In genomic region chr17:80761421-80761871, GRCh38 we compare ENCODE assay signal across 8 cellular contexts.
A peak's percentile ranks its signal among the peaks of the same experiment; 100 is the strongest.
DNase-seq lines count a peak whose midpoint lies in the region; ATAC-seq, FAIRE-seq and TF ChIP-seq lines count a peak whose summit lies in the region.

No MANE protein-coding gene starts in this region.

- CTCF ChIA-PET in WTC11 (lab: Charles Lee), result interaction anchor here (1.5 kb wide), 1 partner anchor 138 kb away, joined by 6 read pairs; no protein-coding TSS in a partner anchor

- H3K36me3 Mint-ChIP-seq in WTC11 (no peaks in the 10 kb centered on the region; the same call in 1 of the 2 replicates), GM23338 (ENCODE audit: low read depth) (peaks cover under 1% of the 10 kb centered on the region; the same call in 1 of the 3 replicates)

- H3K27ac ChIP-seq in GM23338 (ENCODE audit: low read depth), result no peak overlapping the region

- POLR2A ChIA-PET in WTC11 (lab: Charles Lee), result no interaction called here

- no peaks in the 10 kb centered on the region for H3K79me2 ChIP-seq in GM23338 (replicated peaks; ENCODE audit: insufficient read depth)

- H3K4me3 ChIP-seq in bronchial epithelial cell (ENCODE audit: low read depth, low read length) (no peak overlapping the region), GM23338 (no peak overlapping the region)

- no peaks in the 10 kb centered on the region for H3K4me1 ChIP-seq in GM23338 (ENCODE audit: insufficient read depth)

- FAIRE-seq in bronchial epithelial cell (lab: Jason Lieb, UNC), result no peak

- TF ChIP-seq CTCF in WTC11 (IDR thresholded peaks at IDR 0.05), result no peak
- no peak for TF ChIP-seq CTCF in bronchial epithelial cell (IDR thresholded peaks at IDR 0.05; ENCODE audit: insufficient read depth, low read length, severe bottlenecking)
- TF ChIP-seq CTCF in GM20000 (IDR thresholded peaks at IDR 0.05; ENCODE audit: extremely low read depth, missing control alignments), result no peak
- TF ChIP-seq CTCF in GM23338 (conservative IDR thresholded peaks at IDR 0.05; ENCODE audit: low read depth in 2 of 2), result no peak

- H3K9me2 ChIP-seq in GM23338 (ENCODE audit: insufficient read depth), result no peaks in the 10 kb centered on the region

- H3K27me3 Mint-ChIP-seq in WTC11 (ENCODE audit: low read depth) (no peaks in the 10 kb centered on the region), GM23338 (ENCODE audit: insufficient read depth, low read depth, poor library complexity) (no peaks in the 10 kb centered on the region)

- DNase-seq in HPDE6-E6E7 (ENCODE audit: extremely low spot score) (peak; percentile 74), WTC11 (ENCODE audit: low spot score) (no peak), bronchial epithelial cell (ENCODE audit: low read depth) (peak; percentile 82), GM20000 (ENCODE audit: low spot score) (no peak), GM23338 (ENCODE audit: low spot score) (no peak)
- peak; percentile 83 for DNase-seq in stimulated activated CD4-positive, alpha-beta T cell treated with anti-CD3 and anti-CD28 coated beads, Interleukin-1b, Interleukin-23, amount 100 ng/mL, for 48 hours

- no peaks in the 10 kb centered on the region for H3F3A ChIP-seq in GM23338 (replicated peaks; ENCODE audit: low read depth)

- no peaks in the 10 kb centered on the region for H3K4me1 Mint-ChIP-seq in WTC11
- peaks cover 12% of the 10 kb centered on the region for H3K4me1 Mint-ChIP-seq in GM23338

- no peaks in the 10 kb centered on the region; the same call in 1 of the 2 replicates for H4K20me1 ChIP-seq in GM23338 (replicated peaks; ENCODE audit: insufficient read depth)

- H3K27me3 ChIP-seq in bronchial epithelial cell (ENCODE audit: control insufficient read depth, insufficient read depth, low read length) (no peaks in the 10 kb centered on the region), GM23338 (ENCODE audit: insufficient read depth) (no peaks in the 10 kb centered on the region)

- H3K27ac Mint-ChIP-seq in WTC11 (peak overlapping the region; percentile 61; the same call in 1 of the 2 replicates), GM23338 (no peak overlapping the region; the same call in 1 of the 2 replicates)

- no peak for ATAC-seq in WTC11
- no peak for ATAC-seq in HG02571 (IDR thresholded peaks at IDR 0.05; ENCODE audit: unreplicated experiment)
- no peak for ATAC-seq in HG03469 (IDR thresholded peaks at IDR 0.05; ENCODE audit: unreplicated experiment)
- no peak for ATAC-seq in GM23338

- no peak overlapping the region for H3K4me2 ChIP-seq in GM23338

- H3K4me3 Mint-ChIP-seq in WTC11, result no peak overlapping the region
- H3K4me3 Mint-ChIP-seq in GM23338, result no peak overlapping the region

- no peak overlapping the region for H2AFZ ChIP-seq in GM23338

- H3K36me3 ChIP-seq in bronchial epithelial cell (ENCODE audit: control insufficient read depth, insufficient read depth, low read length) (no peaks in the 10 kb centered on the region), GM23338 (ENCODE audit: insufficient read depth) (no peaks in the 10 kb centered on the region)

- H3K9me3 Mint-ChIP-seq in WTC11 (no peaks in the 10 kb centered on the region), GM23338 (no peaks in the 10 kb centered on the region)

TF ChIP-seq in WTC11, 78 proteins besides CTCF, POLR2A, EP300 and RAD21:
- TF ChIP-seq SP1 (CRISPR knock-in tag; conservative IDR thresholded peaks at IDR 0.05) (no peak), GRHL2 (CRISPR knock-in tag; IDR thresholded peaks at IDR 0.05; ENCODE audit: insufficient replicate concordance, severe bottlenecking) (no peak), MYBL2 (CRISPR knock-in tag; IDR thresholded peaks at IDR 0.05) (no peak)
- TF ChIP-seq, protein P1, sequence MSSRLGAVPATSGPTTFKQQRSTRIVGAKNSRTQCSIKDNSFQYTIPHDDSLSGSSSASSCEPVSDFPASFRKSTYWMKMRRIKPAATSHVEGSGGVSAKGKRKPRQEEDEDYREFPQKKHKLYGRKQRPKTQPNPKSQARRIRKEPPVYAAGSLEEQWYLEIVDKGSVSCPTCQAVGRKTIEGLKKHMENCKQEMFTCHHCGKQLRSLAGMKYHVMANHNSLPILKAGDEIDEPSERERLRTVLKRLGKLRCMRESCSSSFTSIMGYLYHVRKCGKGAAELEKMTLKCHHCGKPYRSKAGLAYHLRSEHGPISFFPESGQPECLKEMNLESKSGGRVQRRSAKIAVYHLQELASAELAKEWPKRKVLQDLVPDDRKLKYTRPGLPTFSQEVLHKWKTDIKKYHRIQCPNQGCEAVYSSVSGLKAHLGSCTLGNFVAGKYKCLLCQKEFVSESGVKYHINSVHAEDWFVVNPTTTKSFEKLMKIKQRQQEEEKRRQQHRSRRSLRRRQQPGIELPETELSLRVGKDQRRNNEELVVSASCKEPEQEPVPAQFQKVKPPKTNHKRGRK (CRISPR knock-in tag; IDR thresholded peaks at IDR 0.05; ENCODE audit: borderline replicate concordance), result no peak
- TF ChIP-seq, protein P2, sequence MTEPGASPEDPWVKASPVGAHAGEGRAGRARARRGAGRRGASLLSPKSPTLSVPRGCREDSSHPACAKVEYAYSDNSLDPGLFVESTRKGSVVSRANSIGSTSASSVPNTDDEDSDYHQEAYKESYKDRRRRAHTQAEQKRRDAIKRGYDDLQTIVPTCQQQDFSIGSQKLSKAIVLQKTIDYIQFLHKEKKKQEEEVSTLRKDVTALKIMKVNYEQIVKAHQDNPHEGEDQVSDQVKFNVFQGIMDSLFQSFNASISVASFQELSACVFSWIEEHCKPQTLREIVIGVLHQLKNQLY (CRISPR knock-in tag; IDR thresholded peaks at IDR 0.05), result no peak

TF ChIP-seq in GM23338, 12 proteins besides CTCF, POLR2A, EP300 and RAD21:
- TF ChIP-seq POLR2AphosphoS5 (IDR thresholded peaks at IDR 0.05; ENCODE audit: low read depth) (no peak), EZH2 (IDR thresholded peaks at IDR 0.05; ENCODE audit: low read depth, unreplicated experiment) (no peak)

Comparison
In these comparisons a context has a peak if more than half of its experiments do, and no peak if none do; other contexts are left out.
1. DNase-seq: peak in HPDE6-E6E7 (single experiment), bronchial epithelial cell (single experiment) and stimulated activated CD4-positive, alpha-beta T cell treated with anti-CD3 and anti-CD28 coated beads, Interleukin-1b, Interleukin-23, amount 100 ng/mL, for 48 hours (single experiment); none in WTC11 (single experiment), GM20000 (single experiment) and GM23338 (single experiment).